In genomic region chr5:1459435-1459834, GRCh38 we compare ENCODE assay signal across 4 cellular contexts. TPM values are rescaled to one million over a fixed set of nuclear protein-coding genes. Genes with fewer than 3 reads are reported as not detected.
"Had no signal": no experiment of that assay in that cellular context is flagged by ENCODE, and none has a peak within 500 bp of the region (broad histone marks: within the 10 kb centered on the region; RNA-seq: fewer than 3 reads in every experiment).

No MANE protein-coding gene starts in this region.

RNA-seq across cellular contexts. Expression of gene SLC6A3, which starts 14.2 kb away (rescaled TPM):
- total RNA-seq: stomach, temporal lobe, transverse colon, urinary bladder had no signal
